Comparison of ENCODE assay signal across 19 cellular contexts in the genomic region with DNA sequence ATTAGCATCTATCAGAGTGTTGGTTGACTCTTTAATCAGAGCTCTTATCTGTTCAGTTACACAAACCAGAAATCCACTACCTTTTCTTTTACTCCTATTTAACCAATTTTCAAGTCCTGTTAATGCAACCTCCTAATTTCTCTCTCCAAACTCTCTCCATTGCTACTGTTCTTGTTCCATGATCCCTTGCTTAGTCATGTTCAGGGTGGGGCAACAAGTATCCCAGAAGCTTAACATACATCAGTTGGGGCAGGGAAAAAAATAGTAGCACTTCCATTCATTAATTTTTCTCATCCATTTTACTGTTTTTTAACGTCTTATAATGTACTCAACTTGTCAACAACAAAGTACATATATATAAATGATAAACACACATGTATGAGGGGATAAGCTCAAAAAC.
"Had no signal": no experiment of that assay in that cellular context is flagged by ENCODE, and none has a peak within 500 bp of the region (broad histone marks: within the 10 kb centered on the region; RNA-seq: fewer than 3 reads in every experiment).

No MANE protein-coding gene starts in this region.

- H3K4me3 Mint-ChIP-seq: activated CD4-positive, alpha-beta T cell treated with anti-CD3 and anti-CD28 coated beads, Interleukin-2, amount 10 ng/mL, durations not matched to agents 7 days and 5 days; activated naive CD4-positive, alpha-beta T cell treated with anti-CD3 and anti-CD28 coated beads for 36 hours; activated T-helper 17 cell treated with anti-CD3 and anti-CD28 coated beads, Interleukin-2, amount 50 U/mL, for 72 hours; central memory CD8-positive, alpha-beta T cell; effector memory CD8-positive, alpha-beta T cell; memory B cell; natural killer cell treated with Interleukin-12 subunit alpha and Interleukin-12 subunit beta and Interleukin-15 and Interleukin-18, amount 100 ng/mL, for 72 hours; T-cell had no signal

- H3K36me3 Mint-ChIP-seq: memory B cell; natural killer cell treated with Interleukin-12 subunit alpha and Interleukin-12 subunit beta and Interleukin-15 and Interleukin-18, amount 100 ng/mL, for 72 hours; T-cell had no signal

- H3K4me3 ChIP-seq: heart left ventricle, left lung, psoas muscle, sigmoid colon, thoracic aorta had no signal

- DNase-seq: activated CD4-positive, alpha-beta T cell treated with anti-CD3 and anti-CD28 coated beads, Interleukin-2, amount 10 ng/mL, durations not matched to agents 7 days and 5 days; activated naive CD4-positive, alpha-beta T cell treated with anti-CD3 and anti-CD28 coated beads for 36 hours; activated T-cell treated with anti-CD3 and anti-CD28 coated beads for 4 hours; effector memory CD8-positive, alpha-beta T cell; heart left ventricle; islet precursor cell; left lung; nucleus accumbens; psoas muscle; sigmoid colon; stimulated activated CD4-positive, alpha-beta T cell treated with anti-CD3 and anti-CD28 coated beads, Interleukin-2, amount 100 ng/mL, for 48 hours; stimulated activated naive CD8-positive, alpha-beta T cell treated with anti-CD3 and anti-CD28 coated beads, Interleukin-15, Interleukin-2, amounts not matched to agents 100 U/mL and 50 U/mL, for 24 hours; T-cell; T1000 had no signal

- H3K4me1 ChIP-seq: left lung had no signal

- H3K9me3 ChIP-seq: heart left ventricle, left lung, psoas muscle, sigmoid colon, thoracic aorta had no signal

- ATAC-seq: activated T-helper 17 cell treated with anti-CD3 and anti-CD28 coated beads, Interleukin-2, amount 50 U/mL, for 72 hours; effector memory CD8-positive, alpha-beta T cell; left lung; natural killer cell treated with Interleukin-12 subunit alpha and Interleukin-12 subunit beta and Interleukin-15 and Interleukin-18, amount 100 ng/mL, for 72 hours; stimulated activated naive CD8-positive, alpha-beta T cell treated with anti-CD3 and anti-CD28 coated beads, Interleukin-15, Interleukin-2, amounts not matched to agents 100 U/mL and 50 U/mL, for 24 hours; T-cell had no signal

- H3K9me3 Mint-ChIP-seq: activated CD4-positive, alpha-beta T cell treated with anti-CD3 and anti-CD28 coated beads, Interleukin-2, amount 10 ng/mL, durations not matched to agents 7 days and 5 days; activated naive CD4-positive, alpha-beta T cell treated with anti-CD3 and anti-CD28 coated beads for 36 hours; activated T-helper 17 cell treated with anti-CD3 and anti-CD28 coated beads, Interleukin-2, amount 50 U/mL, for 72 hours; central memory CD8-positive, alpha-beta T cell; effector memory CD8-positive, alpha-beta T cell; memory B cell; natural killer cell treated with Interleukin-12 subunit alpha and Interleukin-12 subunit beta and Interleukin-15 and Interleukin-18, amount 100 ng/mL, for 72 hours; T-cell had no signal

- H3K27ac Mint-ChIP-seq: activated CD4-positive, alpha-beta T cell treated with anti-CD3 and anti-CD28 coated beads, Interleukin-2, amount 10 ng/mL, durations not matched to agents 7 days and 5 days; activated naive CD4-positive, alpha-beta T cell treated with anti-CD3 and anti-CD28 coated beads for 36 hours; activated T-helper 17 cell treated with anti-CD3 and anti-CD28 coated beads, Interleukin-2, amount 50 U/mL, for 72 hours; effector memory CD8-positive, alpha-beta T cell; memory B cell; natural killer cell treated with Interleukin-12 subunit alpha and Interleukin-12 subunit beta and Interleukin-15 and Interleukin-18, amount 100 ng/mL, for 72 hours; T-cell had no signal

- H3K36me3 ChIP-seq: heart left ventricle, left lung, sigmoid colon, thoracic aorta had no signal

- H3K4me1 Mint-ChIP-seq: activated CD4-positive, alpha-beta T cell treated with anti-CD3 and anti-CD28 coated beads, Interleukin-2, amount 10 ng/mL, durations not matched to agents 7 days and 5 days; activated T-helper 17 cell treated with anti-CD3 and anti-CD28 coated beads, Interleukin-2, amount 50 U/mL, for 72 hours; central memory CD8-positive, alpha-beta T cell; T-cell had no signal

- H3K27me3 ChIP-seq: heart left ventricle, left lung, sigmoid colon had no signal

- H3K27ac ChIP-seq: heart left ventricle, left lung, psoas muscle, sigmoid colon, thoracic aorta had no signal
